ENCODE assay signal across 13 cellular contexts in genomic region chr18:45755936-45756335, GRCh38. TPM values are rescaled to one million over a fixed set of nuclear protein-coding genes. Genes with fewer than 3 reads are reported as not detected.
DNase-seq lines count a peak whose midpoint lies in the region; FAIRE-seq and TF ChIP-seq lines count a peak whose summit lies in the region.
"Had no signal": no experiment of that assay in that cellular context is flagged by ENCODE, and none has a peak within 500 bp of the region (broad histone marks: within the 10 kb centered on the region; RNA-seq: fewer than 3 reads in every experiment).

No MANE protein-coding gene starts in this region.

- H3K9me3 Mint-ChIP-seq in neural progenitor cell = no peaks in the 10 kb centered on the region

- H4K20me1 ChIP-seq in GM23248 (ENCODE audit: insufficient read depth) = no peaks in the 10 kb centered on the region
- no peaks in the 10 kb centered on the region for H4K20me1 ChIP-seq in neural progenitor cell (ENCODE audit: low read depth)

- H3K36me3 ChIP-seq in GM23248 (ENCODE audit: low read depth) (no peaks in the 10 kb centered on the region), neural progenitor cell (no peaks in the 10 kb centered on the region)
- H3K36me3 ChIP-seq: upper lobe of left lung had no signal

- 0 out of 2 replicates have a peak, but pooled peaks cover 6% of the 10 kb centered on the region for H3K4me1 ChIP-seq in GM23248 (ENCODE audit: insufficient read depth)
- H3K4me1 ChIP-seq in neural progenitor cell = peaks cover 9% of the 10 kb centered on the region

- H3F3A ChIP-seq in GM23248 (ENCODE audit: insufficient read depth) (no peaks in the 10 kb centered on the region), neural progenitor cell (ENCODE audit: low read depth) (no peaks in the 10 kb centered on the region)

- no peaks in the 10 kb centered on the region for H3K36me3 Mint-ChIP-seq in neural progenitor cell
- H3K36me3 Mint-ChIP-seq: activated naive CD4-positive, alpha-beta T cell treated with anti-CD3 and anti-CD28 coated beads, Interleukin-2, amount 50 U/mL, for 72 hours; IgD-negative memory B cell had no signal

- TF ChIP-seq CTCF in fibroblast of villous mesenchyme (IDR thresholded peaks at IDR 0.05; ENCODE audit: insufficient read depth, low read depth, low read length) (no peak), neural progenitor cell (IDR thresholded peaks at IDR 0.05) (no peak)

- no peak overlapping the region for H3K4me2 ChIP-seq in GM23248 (ENCODE audit: unreplicated experiment)
- H3K4me2 ChIP-seq in neural progenitor cell = no peak overlapping the region

- in situ Hi-C loops in GM23248 (cut with MboI) = no loop called here

- H3K27ac Mint-ChIP-seq in neural progenitor cell = no peak overlapping the region
- H3K27ac Mint-ChIP-seq: IgD-negative memory B cell had no signal

- H3K9me2 ChIP-seq in GM23248 (ENCODE audit: insufficient read depth) = no peaks in the 10 kb centered on the region

- H3K27me3 Mint-ChIP-seq in neural progenitor cell (ENCODE audit: insufficient read depth, low read depth) = peaks cover 5% of the 10 kb centered on the region

- FAIRE-seq in RCC 7860 (lab: Jason Lieb, UNC) = no peak

- H3K9ac ChIP-seq in GM23248 (no peak overlapping the region), neural progenitor cell (no peak overlapping the region)

- H3K79me2 ChIP-seq in GM23248 (ENCODE audit: insufficient read depth) = no peaks in the 10 kb centered on the region
- H3K79me2 ChIP-seq in neural progenitor cell (ENCODE audit: low read depth) = no peaks in the 10 kb centered on the region

- H2AFZ ChIP-seq in GM23248 (no peak overlapping the region), neural progenitor cell (replicated peaks) (no peak overlapping the region)

- H3K27ac ChIP-seq in GM23248 (no peak overlapping the region), neural progenitor cell (no peak overlapping the region)

- H3K4me1 Mint-ChIP-seq in neural progenitor cell = peaks cover 13% of the 10 kb centered on the region

- no peaks in the 10 kb centered on the region for H3K27me3 ChIP-seq in GM23248 (replicated peaks; ENCODE audit: insufficient read depth)
- H3K27me3 ChIP-seq in neural progenitor cell = no peaks in the 10 kb centered on the region
- H3K27me3 ChIP-seq: upper lobe of left lung had no signal

- H3K9me3 ChIP-seq in GM23248 (ENCODE audit: low read depth) (no peaks in the 10 kb centered on the region), neural progenitor cell (ENCODE audit: low read depth) (no peaks in the 10 kb centered on the region)
- H3K9me3 ChIP-seq: upper lobe of left lung had no signal

- peak; percentile 46 for DNase-seq in GM23248
- peak; percentile 92 for DNase-seq in RPMI7951 (ENCODE audit: low read depth)
- peak; percentile 12 for DNase-seq in fibroblast of villous mesenchyme (ENCODE audit: low read depth)
- peak; percentile 93 for DNase-seq in pulmonary artery endothelial cell (ENCODE audit: low read depth, low spot score)
- DNase-seq in neural progenitor cell (ENCODE audit: low spot score) = no peak
- DNase-seq in NOMO-1 treated with dmso at 0.1 percent for 144 hours (lab: John Stamatoyannopoulos, UW; ENCODE audit: unreplicated experiment) = no peak
- DNase-seq in RCC 7860 (ENCODE audit: low spot score) = no peak
- DNase-seq in NCI-H2171 (lab: John Stamatoyannopoulos, UW) = no peak
- DNase-seq: GOT3, T-helper 1 cell had no signal

- no peak overlapping the region for H3K4me3 Mint-ChIP-seq in neural progenitor cell
- H3K4me3 Mint-ChIP-seq: IgD-negative memory B cell had no signal

- H3K4me3 ChIP-seq in GM23248 (no peak overlapping the region), fibroblast of villous mesenchyme (ENCODE audit: low read depth, low read length) (no peak overlapping the region), neural progenitor cell (no peak overlapping the region)
- H3K4me3 ChIP-seq: upper lobe of left lung had no signal

- 25 to 29% methylated on average over 3 of the region's 3 CpGs for WGBS in GM23248 (ENCODE audit: low coverage in 1 of 2, low lambda C conversion rate in 2 of 2, missing lambda C conversion rate in 2 of 2), 2 experiments

RNA-seq across cellular contexts. Expression of gene SLC14A1, which starts 32.0 kb away (rescaled TPM):
- total RNA-seq in GM23248 (2014; rRNA removed; shearing (Covaris generic)) = 0.54 and 2.0 TPM in 2 replicates
- 0.29 and 0.53 TPM in 2 replicates for polyA plus RNA-seq in GM23248 (2016; fragmentation: Nextera tagmentation; extraction: Ambion mirVana)
- 28.6 and 43.4 TPM in 2 replicates for total RNA-seq in RPMI7951 (2014; rRNA removed; shearing (Covaris generic))
- total RNA-seq in fibroblast of villous mesenchyme (0.86 and 9.3 TPM in 2 replicates), pulmonary artery endothelial cell (not detected in 2 replicates), neural progenitor cell (ENCODE audit: low replicate concordance) (not detected in 2 replicates)

Comparison
In these comparisons a context has a peak if more than half of its experiments do, and no peak if none do; other contexts are left out.
1. DNase-seq: peak in GM23248 (single experiment), RPMI7951 (single experiment), fibroblast of villous mesenchyme (single experiment) and pulmonary artery endothelial cell (single experiment); none in neural progenitor cell (single experiment), NOMO-1 treated with dmso at 0.1 percent for 144 hours (single experiment), RCC 7860 (single experiment) and NCI-H2171 (single experiment).